9 cellular contexts compared by ENCODE assay signal in the genomic region with DNA sequence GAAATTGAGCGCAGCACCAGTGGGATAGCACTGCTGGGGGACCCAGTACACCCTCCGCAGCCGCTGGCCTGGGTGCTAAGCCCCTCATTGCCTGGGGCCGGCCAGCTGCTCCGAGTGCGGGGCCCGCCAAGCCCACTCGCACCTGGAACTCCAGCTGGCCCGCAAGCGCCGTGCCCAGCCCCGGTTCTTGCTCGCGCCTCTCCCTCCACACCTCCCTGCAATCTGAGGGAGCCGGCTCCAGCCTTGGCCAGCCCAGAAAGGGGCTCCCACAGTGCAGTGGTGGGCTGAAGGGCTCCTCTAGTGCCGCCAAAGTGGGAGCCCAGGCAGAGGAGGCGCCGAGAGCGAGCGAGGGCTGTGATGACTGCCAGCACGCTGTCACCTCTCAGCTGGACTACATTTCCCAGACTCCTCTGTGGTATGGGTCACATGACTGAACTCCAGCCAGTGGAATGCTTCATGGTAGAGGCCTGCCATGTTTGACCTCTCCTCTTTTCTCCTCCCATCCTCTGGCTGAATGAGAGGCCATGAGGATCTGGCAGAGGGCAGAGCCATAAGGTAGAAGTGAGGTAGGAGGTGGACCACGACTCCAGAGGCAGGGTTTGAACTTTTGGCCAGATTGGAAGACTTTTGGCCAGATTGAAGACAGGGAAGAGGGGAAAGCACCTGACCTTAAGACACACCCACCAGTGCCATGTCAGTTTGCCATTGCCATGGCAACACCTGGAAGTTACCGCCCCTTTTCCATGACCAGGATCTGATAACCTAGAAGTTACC. TPM values are rescaled to one million over a fixed set of nuclear protein-coding genes. Genes with fewer than 3 reads are reported as not detected.
DNase-seq lines count a peak whose midpoint lies in the region; ATAC-seq and TF ChIP-seq lines count a peak whose summit lies in the region.
"Had no signal": no experiment of that assay in that cellular context is flagged by ENCODE, and none has a peak within 500 bp of the region (broad histone marks: within the 10 kb centered on the region; RNA-seq: fewer than 3 reads in every experiment).

No MANE protein-coding gene starts in this region.

- no peak overlapping the region for H3K4me3 ChIP-seq in NT2/D1 (ENCODE audit: insufficient read length, low read depth)
- H3K4me3 ChIP-seq in stomach, result no peak overlapping the region
- H3K4me3 ChIP-seq: smooth muscle cell had no signal

- H3K9ac ChIP-seq in NT2/D1 (ENCODE audit: insufficient read length, low read depth), result no peak overlapping the region

- TF ChIP-seq CTCF in stomach (IDR thresholded peaks at IDR 0.05), result no peak

- no peak for TF ChIP-seq POLR2A in stomach (IDR thresholded peaks at IDR 0.05)

- TF ChIP-seq EP300 in stomach (IDR thresholded peaks at IDR 0.05), result no peak

- H3K27ac ChIP-seq in stomach, result no peak overlapping the region

- no peaks in the 10 kb centered on the region for H3K36me3 ChIP-seq in NT2/D1 (ENCODE audit: insufficient read depth, insufficient read length, low read length)
- no peaks in the 10 kb centered on the region for H3K36me3 ChIP-seq in stomach

- H3K9me3 ChIP-seq in NT2/D1 (ENCODE audit: insufficient read depth, low read length), result peaks cover 10% of the 10 kb centered on the region; the same call in 1 of the 2 replicates
- H3K9me3 ChIP-seq in stomach, result no peaks in the 10 kb centered on the region

- no peaks in the 10 kb centered on the region for H3K9me3 Mint-ChIP-seq in effector memory CD8-positive, alpha-beta T cell
- H3K9me3 Mint-ChIP-seq in stimulated activated naive CD8-positive, alpha-beta T cell treated with anti-CD3 and anti-CD28 coated beads, Interleukin-15, amount 100 ng/mL, for 72 hours, result no peaks in the 10 kb centered on the region

- no peak overlapping the region for H3K27ac Mint-ChIP-seq in effector memory CD8-positive, alpha-beta T cell
- H3K27ac Mint-ChIP-seq in stimulated activated naive CD8-positive, alpha-beta T cell treated with anti-CD3 and anti-CD28 coated beads, Interleukin-15, amount 100 ng/mL, for 72 hours, result peak overlapping the region in 1 of 2 donors; percentile 93

- peaks cover 3% of the 10 kb centered on the region for H3K36me3 Mint-ChIP-seq in effector memory CD8-positive, alpha-beta T cell (ENCODE audit: insufficient read depth)

- intact Hi-C loops in stomach (cut with DNase I; ENCODE audit: low total_unique reads), result no loop called here

- no peak overlapping the region for H3K4me3 Mint-ChIP-seq in effector memory CD8-positive, alpha-beta T cell
- H3K4me3 Mint-ChIP-seq in stimulated activated naive CD8-positive, alpha-beta T cell treated with anti-CD3 and anti-CD28 coated beads, Interleukin-15, amount 100 ng/mL, for 72 hours, result no peak overlapping the region

- H3K4me1 ChIP-seq in NT2/D1 (ENCODE audit: insufficient read depth, insufficient read length), result peaks cover 5% of the 10 kb centered on the region
- H3K4me1 ChIP-seq in stomach, result no peaks in the 10 kb centered on the region

- 92 to 96% (median 95%) methylated on average over 9 to 23 of the region's 23 CpGs for WGBS in stomach, 5 donors

- no peaks in the 10 kb centered on the region for H3K4me1 Mint-ChIP-seq in effector memory CD8-positive, alpha-beta T cell (ENCODE audit: low read depth in 2 of 2)
- peaks cover 6% of the 10 kb centered on the region for H3K4me1 Mint-ChIP-seq in stimulated activated naive CD8-positive, alpha-beta T cell treated with anti-CD3 and anti-CD28 coated beads, Interleukin-15, amount 100 ng/mL, for 72 hours

- peaks cover 17 to 34% of the 10 kb centered on the region in 2 donors for H3K27me3 Mint-ChIP-seq in effector memory CD8-positive, alpha-beta T cell
- peaks cover 13% of the 10 kb centered on the region for H3K27me3 Mint-ChIP-seq in stimulated activated naive CD8-positive, alpha-beta T cell treated with anti-CD3 and anti-CD28 coated beads, Interleukin-15, amount 100 ng/mL, for 72 hours

- no peaks in the 10 kb centered on the region for H3K27me3 ChIP-seq in NT2/D1 (ENCODE audit: insufficient read depth, insufficient read length)
- peaks cover 0 to 15% (median 0%) of the 10 kb centered on the region in 3 donors for H3K27me3 ChIP-seq in stomach

- DNase-seq in activated effector memory CD4-positive, alpha-beta T cell treated with anti-CD3 and anti-CD28 coated beads, Interleukin-2, amount 50 U/mL, for 16 hours, result peak; percentile 61
- DNase-seq in activated effector memory CD4-positive, alpha-beta T cell treated with Interleukin-2 at 50 U/mL for 16 hours, result no peak
- DNase-seq in NT2/D1 (ENCODE audit: low read depth, low spot score), result peak; percentile 36
- no peak for DNase-seq in effector memory CD8-positive, alpha-beta T cell
- no peak for DNase-seq in stimulated activated naive CD8-positive, alpha-beta T cell treated with anti-CD3 and anti-CD28 coated beads, Interleukin-15, amount 100 ng/mL, for 72 hours
- no peak for DNase-seq in NCI-H2196 treated with DMSO at 0.1 percent for 48 hours (lab: John Stamatoyannopoulos, UW; ENCODE audit: unreplicated experiment)
- DNase-seq in stomach, result no peak
- DNase-seq in stimulated activated CD4-positive, alpha-beta T cell treated with anti-CD3 and anti-CD28 coated beads, Interleukin-4, amount 100 ng/mL, for 1 hour, result no peak

- ATAC-seq in effector memory CD8-positive, alpha-beta T cell (replicated peaks), result peak; percentile 35
- peak; percentile 84 for ATAC-seq in stimulated activated naive CD8-positive, alpha-beta T cell treated with anti-CD3 and anti-CD28 coated beads, Interleukin-15, amount 100 ng/mL, for 72 hours

RNA-seq across cellular contexts. Expression of a gene that starts 6.2 kb away (rescaled TPM):
- total RNA-seq in stomach, result under 1 TPM in 1 of 5 donors, not detected in 4; 0.92 TPM
- not detected for polyA plus RNA-seq in stomach
- total RNA-seq: smooth muscle cell had no signal
- polyA plus RNA-seq: smooth muscle cell had no signal

RNA-seq across cellular contexts. Expression of a gene that starts 38.4 kb away (rescaled TPM):
- total RNA-seq in stomach, result 100 to 1,000 TPM in 1 of 5 donors, 10 to 100 TPM in 4; 16.2 to 123 (median 83.9) TPM
- 10 to 100 TPM in 1 of 3 donors, 1 to 10 TPM in 2; 6.7 to 23.4 (median 7.8) TPM for polyA plus RNA-seq in stomach

Comparison
In these comparisons a context has a peak if more than half of its experiments do, and no peak if none do; other contexts are left out.
1. DNase-seq: peak in activated effector memory CD4-positive, alpha-beta T cell treated with anti-CD3 and anti-CD28 coated beads, Interleukin-2, amount 50 U/mL, for 16 hours (single experiment) and NT2/D1 (single experiment); none in activated effector memory CD4-positive, alpha-beta T cell treated with Interleukin-2 at 50 U/mL for 16 hours (single experiment), effector memory CD8-positive, alpha-beta T cell (0 of 3), stimulated activated naive CD8-positive, alpha-beta T cell treated with anti-CD3 and anti-CD28 coated beads, Interleukin-15, amount 100 ng/mL, for 72 hours (0 of 2), NCI-H2196 treated with DMSO at 0.1 percent for 48 hours (single experiment), stomach (single experiment) and stimulated activated CD4-positive, alpha-beta T cell treated with anti-CD3 and anti-CD28 coated beads, Interleukin-4, amount 100 ng/mL, for 1 hour (single experiment).